In the genomic region with DNA sequence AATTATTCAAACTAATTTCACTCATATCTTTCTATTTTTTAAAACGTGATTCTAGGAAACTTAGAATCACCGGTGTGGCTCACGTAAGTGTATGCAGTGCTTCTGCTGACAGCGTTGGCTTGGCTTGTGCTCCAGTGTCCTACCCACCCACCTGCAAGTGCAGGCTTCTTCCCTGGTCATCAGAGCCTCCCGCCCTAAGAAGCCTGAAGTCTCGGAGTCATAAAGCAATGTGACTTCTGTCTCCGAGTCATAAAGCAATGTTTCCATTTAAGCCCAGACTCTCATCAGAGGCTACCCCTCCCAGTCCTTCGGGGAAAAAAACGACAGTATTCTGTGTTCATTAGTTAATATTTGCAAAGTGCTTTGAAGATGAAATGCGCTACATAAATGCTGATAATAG, we compare ENCODE assay signal across 10 cellular contexts.
"Had no signal": no experiment of that assay in that cellular context is flagged by ENCODE, and none has a peak within 500 bp of the region (broad histone marks: within the 10 kb centered on the region; RNA-seq: fewer than 3 reads in every experiment).

No MANE protein-coding gene starts in this region.

- H3K36me3 ChIP-seq: HAP-1 had no signal

- H3K27ac Mint-ChIP-seq: HFFc6 had no signal

- H2AFZ ChIP-seq: GM23248 had no signal

- FAIRE-seq: H1, HTR-8/SVneo, K562 had no signal

- H3K27ac ChIP-seq: GM23248 had no signal

- H3K4me3 Mint-ChIP-seq: HFFc6 had no signal

- H3K4me1 ChIP-seq: HAP-1 had no signal

- H3K4me3 ChIP-seq: GM23248, HAP-1, K562 had no signal

- ATAC-seq: HCT116, K562 had no signal

- H3K9me3 ChIP-seq: HAP-1 had no signal

- DNase-seq: GM23248, H7, HFFc6, IMR-90, KG1 had no signal
